Comparison of ENCODE assay signal across 14 cellular contexts in genomic region chr5:158967566-158967965, GRCh38.
DNase-seq lines count a peak whose midpoint lies in the region; ATAC-seq and TF ChIP-seq lines count a peak whose summit lies in the region.
"Had no signal": no experiment of that assay in that cellular context is flagged by ENCODE, and none has a peak within 500 bp of the region (broad histone marks: within the 10 kb centered on the region; RNA-seq: fewer than 3 reads in every experiment).

No MANE protein-coding gene starts in this region.

- H3K27me3 ChIP-seq in muscle layer of duodenum (ENCODE audit: low read depth, low read length), result no peaks in the 10 kb centered on the region
- no peaks in the 10 kb centered on the region for H3K27me3 ChIP-seq in suprapubic skin

- H3K9me3 ChIP-seq in muscle layer of duodenum (ENCODE audit: control insufficient read depth in 1 of 2, low read length in 2 of 2) (no peaks in the 10 kb centered on the region), suprapubic skin (no peaks in the 10 kb centered on the region)
- H3K9me3 ChIP-seq: thoracic aorta had no signal

- peak; percentile 77 for DNase-seq in EH (ENCODE audit: low read depth)
- peak; percentile 81 for DNase-seq in M059J (ENCODE audit: low read depth)
- DNase-seq in astrocyte of the spinal cord (ENCODE audit: low read depth, low spot score), result peak; percentile 39
- no peak for DNase-seq in left lobe of liver (ENCODE audit: low spot score)
- DNase-seq in suprapubic skin (ENCODE audit: low spot score in 2 of 2), result no peak
- DNase-seq: activated CD4-positive, alpha-beta T cell treated with anti-CD3 and anti-CD28 coated beads for 1 hour; head of caudate nucleus; NCI-H1694 treated with DMSO at 0.1 percent for 48 hours had no signal

- no peak for TF ChIP-seq CTCF in astrocyte of the spinal cord (IDR thresholded peaks at IDR 0.05; ENCODE audit: low read depth, low read length)
- no peak for TF ChIP-seq CTCF in suprapubic skin (IDR thresholded peaks at IDR 0.05)

- H3K4me3 ChIP-seq in astrocyte of the spinal cord (ENCODE audit: low read depth, low read length), result no peak overlapping the region
- no peak overlapping the region for H3K4me3 ChIP-seq in muscle layer of duodenum (ENCODE audit: low read depth in 1 of 2, low read length in 2 of 2)
- H3K4me3 ChIP-seq in suprapubic skin, result no peak overlapping the region
- H3K4me3 ChIP-seq: thoracic aorta had no signal

- H3K36me3 ChIP-seq in muscle layer of duodenum (ENCODE audit: control insufficient read depth in 1 of 2, insufficient read depth in 2 of 2, low read length in 2 of 2), result no peaks in the 10 kb centered on the region
- H3K36me3 ChIP-seq in suprapubic skin, result no peaks in the 10 kb centered on the region
- H3K36me3 ChIP-seq: thoracic aorta had no signal

- no peak for TF ChIP-seq POLR2A in suprapubic skin (IDR thresholded peaks at IDR 0.05)

- in situ Hi-C loops in astrocyte of the spinal cord (cut with HindIII; ENCODE audit: low sequenced_read_pairs), result no loop called here

- H3K4me1 ChIP-seq in muscle layer of duodenum (ENCODE audit: control insufficient read depth in 1 of 2, insufficient read depth in 2 of 2, low read length in 2 of 2), result no peaks in the 10 kb centered on the region
- H3K4me1 ChIP-seq in suprapubic skin, result peaks cover 6% of the 10 kb centered on the region
- H3K4me1 ChIP-seq: parathyroid adenoma had no signal

- no peak for TF ChIP-seq EP300 in suprapubic skin (IDR thresholded peaks at IDR 0.05)

- WGBS in suprapubic skin, result 57% methylated on average over 2 of the region's 2 CpGs

- ATAC-seq in HG03521 (IDR thresholded peaks at IDR 0.05; ENCODE audit: unreplicated experiment) (no peak), left lobe of liver (no peak), GM21786 (IDR thresholded peaks at IDR 0.05; ENCODE audit: unreplicated experiment) (no peak)
- ATAC-seq: Panc1 had no signal

- H3K27ac ChIP-seq in muscle layer of duodenum (ENCODE audit: low read length) (peak overlapping the region; percentile 7), suprapubic skin (no peak overlapping the region)
- H3K27ac ChIP-seq: parathyroid adenoma, thoracic aorta had no signal

Comparison
In these comparisons a context has a peak if more than half of its experiments do, and no peak if none do; other contexts are left out.
1. DNase-seq: peak in EH (single experiment), M059J (single experiment) and astrocyte of the spinal cord (single experiment); none in left lobe of liver (single experiment) and suprapubic skin (0 of 2).